In the genomic region with DNA sequence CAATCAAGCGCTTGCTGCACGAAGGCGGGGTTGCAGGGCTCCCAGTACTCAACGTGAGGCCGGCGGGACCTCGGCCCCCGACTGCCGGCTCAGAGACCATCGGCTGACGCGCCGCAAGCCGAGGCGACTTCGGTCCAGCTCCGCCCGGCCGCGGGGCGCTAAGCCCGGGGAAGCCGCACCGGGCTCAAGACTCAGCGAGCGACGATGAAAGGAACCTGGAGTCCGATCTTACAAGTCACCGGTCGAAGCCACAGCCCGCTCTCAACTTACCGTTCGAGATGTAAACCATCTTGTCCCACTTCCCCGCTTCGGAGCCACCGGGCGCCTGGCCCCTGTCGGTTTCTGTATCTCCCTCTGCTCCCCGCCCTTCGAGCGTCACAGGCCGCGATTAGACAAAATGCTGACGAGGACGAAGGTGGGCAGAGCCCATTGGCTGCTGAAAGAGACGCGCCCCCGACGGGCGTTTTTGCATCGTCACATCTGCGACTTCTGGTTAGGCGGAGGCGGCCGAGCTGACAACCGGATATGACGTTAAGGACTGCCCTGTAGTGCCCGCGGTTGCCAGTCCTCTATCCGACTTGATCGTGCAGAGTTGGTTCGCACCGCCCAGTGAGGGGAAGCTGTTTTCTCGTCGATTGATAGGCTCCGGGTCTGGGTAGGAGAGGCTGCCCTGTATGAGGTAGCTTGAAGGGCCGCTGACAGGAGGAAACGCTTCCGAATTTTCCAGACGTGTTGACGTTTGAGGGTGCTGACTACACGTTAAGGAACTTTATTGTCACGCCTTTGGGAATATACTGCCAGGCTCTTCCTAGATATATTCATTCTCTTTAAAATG, we compare ENCODE assay signal across 8 cellular contexts. TPM values are rescaled to one million over a fixed set of nuclear protein-coding genes. Genes with fewer than 3 reads are reported as not detected.
A peak's percentile ranks its signal among the peaks of the same experiment; 100 is the strongest.
DNase-seq lines count a peak whose midpoint lies in the region; TF ChIP-seq lines count a peak whose summit lies in the region.

A gene (minus strand): TSS at position 360 of the 835 bp plus-strand sequence.

- peak; percentile 96 for DNase-seq in GM03348 (ENCODE audit: low spot score)
- peak; percentile 95 for DNase-seq in HFF-Myc (ENCODE audit: extremely low read depth, low read depth)
- peak; percentile 97 for DNase-seq in NAMALWA (ENCODE audit: low spot score)
- DNase-seq in SK-N-DZ (ENCODE audit: low spot score), result peak; percentile 98
- DNase-seq in activated naive CD4-positive, alpha-beta T cell treated with anti-CD3 and anti-CD28 coated beads for 36 hours, result peak; percentile 99
- peak; percentile 99 for DNase-seq in foreskin melanocyte

- H3K27me3 Mint-ChIP-seq in activated naive CD4-positive, alpha-beta T cell treated with anti-CD3 and anti-CD28 coated beads for 36 hours (ENCODE audit: low read depth), result no peaks in the 10 kb centered on the region

- intact Hi-C loops in activated naive CD4-positive, alpha-beta T cell treated with anti-CD3 and anti-CD28 coated beads for 36 hours (cut with micrococcal nuclease), result loop anchor here (1.0 to 10.0 kb wide), 4 partner anchors 9 to 997 kb away; a partner anchor contains a TSS

- H3K4me3 Mint-ChIP-seq in activated naive CD4-positive, alpha-beta T cell treated with anti-CD3 and anti-CD28 coated beads for 36 hours, result peak within 1 kb of the TSS; percentile 91

- H3K27ac Mint-ChIP-seq in activated naive CD4-positive, alpha-beta T cell treated with anti-CD3 and anti-CD28 coated beads for 36 hours, result peak within 1 kb of the TSS; percentile 96

- TF ChIP-seq CTCF in HFF-Myc (IDR thresholded peaks at IDR 0.05; ENCODE audit: low read depth, low read length, missing control alignments), result no peak

- peak within 1 kb of the TSS; percentile 81 for H2AFZ ChIP-seq in neuron (ENCODE audit: low read depth, low read length)

- H3K4me1 ChIP-seq in neuron (ENCODE audit: insufficient read depth, low read length) (peaks cover 23% of the 10 kb centered on the region), subcutaneous abdominal adipose tissue (ENCODE audit: control insufficient read depth in 5 of 5, insufficient read depth in 5 of 5, low read length in 5 of 5) (peaks cover 11 to 25% (median 21%) of the 10 kb centered on the region in 5 donors)

- CTCF ChIA-PET in activated naive CD4-positive, alpha-beta T cell treated with anti-CD3 and anti-CD28 coated beads for 36 hours (lab: Charles Lee), result no interaction called here

- H3K4me3 ChIP-seq in HFF-Myc (replicated peaks; ENCODE audit: low read depth, low read length), result peak within 1 kb of the TSS; percentile 76
- peak within 1 kb of the TSS; percentile 89 for H3K4me3 ChIP-seq in neuron (ENCODE audit: low read length)
- peak within 1 kb of the TSS; percentile 77 to 99 (median 94) for H3K4me3 ChIP-seq in subcutaneous abdominal adipose tissue (ENCODE audit: low read depth in 1 of 5, low read length in 5 of 5)

- H3K9ac ChIP-seq in subcutaneous abdominal adipose tissue (ENCODE audit: low read length in 5 of 5), result peak within 1 kb of the TSS; percentile 80 to 95 (median 88)

- H3K27me3 ChIP-seq in neuron (ENCODE audit: insufficient read depth, low read length) (no peaks in the 10 kb centered on the region), subcutaneous abdominal adipose tissue (ENCODE audit: control insufficient read depth in 5 of 5, insufficient read depth in 4 of 5, low read length in 5 of 5) (peaks cover 0 to 3% (median 0%) of the 10 kb centered on the region in 5 donors)

- peak within 1 kb of the TSS; percentile 96 for H3K27ac ChIP-seq in subcutaneous abdominal adipose tissue (ENCODE audit: low read depth, low read length)

- H3K36me3 ChIP-seq in neuron (ENCODE audit: insufficient read depth, low read length) (peaks cover 14% of the 10 kb centered on the region), subcutaneous abdominal adipose tissue (ENCODE audit: control insufficient read depth in 5 of 5, insufficient read depth in 5 of 5, low read length in 5 of 5) (peaks cover 2 to 10% (median 8%) of the 10 kb centered on the region in 5 donors)

- peaks cover 47% of the 10 kb centered on the region for H3K4me1 Mint-ChIP-seq in activated naive CD4-positive, alpha-beta T cell treated with anti-CD3 and anti-CD28 coated beads for 36 hours (ENCODE audit: low read depth)

- H3K9me3 ChIP-seq in neuron (ENCODE audit: low read length) (no peaks in the 10 kb centered on the region), subcutaneous abdominal adipose tissue (ENCODE audit: control insufficient read depth in 5 of 5, low read length in 5 of 5) (no peaks in the 10 kb centered on the region)

- peaks cover 17% of the 10 kb centered on the region for H3K36me3 Mint-ChIP-seq in activated naive CD4-positive, alpha-beta T cell treated with anti-CD3 and anti-CD28 coated beads for 36 hours (ENCODE audit: low read depth)

- no peaks in the 10 kb centered on the region for H3K9me3 Mint-ChIP-seq in activated naive CD4-positive, alpha-beta T cell treated with anti-CD3 and anti-CD28 coated beads for 36 hours

RNA-seq across cellular contexts. Expression of the gene that starts here (rescaled TPM):
- 32.5 and 61.2 TPM in 2 replicates for polyA plus RNA-seq in SK-N-DZ (2014; cell fraction: cytosol; rRNA removed)
- polyA plus RNA-seq in SK-N-DZ (2014; cell fraction: nucleus; rRNA removed), result 25.1 and 29.2 TPM in 2 replicates
- 10 to 100 TPM; 29.6 to 36.1 TPM for total RNA-seq in activated naive CD4-positive, alpha-beta T cell treated with anti-CD3 and anti-CD28 coated beads for 36 hours

Comparison
In these comparisons a context has a peak if more than half of its experiments do, and no peak if none do; other contexts are left out.
1. Peak in every context shown above with its lines: DNase-seq, H3K4me3 ChIP-seq and H3K27ac ChIP-seq.